1 cellular context compared by ENCODE assay signal in the genomic region with DNA sequence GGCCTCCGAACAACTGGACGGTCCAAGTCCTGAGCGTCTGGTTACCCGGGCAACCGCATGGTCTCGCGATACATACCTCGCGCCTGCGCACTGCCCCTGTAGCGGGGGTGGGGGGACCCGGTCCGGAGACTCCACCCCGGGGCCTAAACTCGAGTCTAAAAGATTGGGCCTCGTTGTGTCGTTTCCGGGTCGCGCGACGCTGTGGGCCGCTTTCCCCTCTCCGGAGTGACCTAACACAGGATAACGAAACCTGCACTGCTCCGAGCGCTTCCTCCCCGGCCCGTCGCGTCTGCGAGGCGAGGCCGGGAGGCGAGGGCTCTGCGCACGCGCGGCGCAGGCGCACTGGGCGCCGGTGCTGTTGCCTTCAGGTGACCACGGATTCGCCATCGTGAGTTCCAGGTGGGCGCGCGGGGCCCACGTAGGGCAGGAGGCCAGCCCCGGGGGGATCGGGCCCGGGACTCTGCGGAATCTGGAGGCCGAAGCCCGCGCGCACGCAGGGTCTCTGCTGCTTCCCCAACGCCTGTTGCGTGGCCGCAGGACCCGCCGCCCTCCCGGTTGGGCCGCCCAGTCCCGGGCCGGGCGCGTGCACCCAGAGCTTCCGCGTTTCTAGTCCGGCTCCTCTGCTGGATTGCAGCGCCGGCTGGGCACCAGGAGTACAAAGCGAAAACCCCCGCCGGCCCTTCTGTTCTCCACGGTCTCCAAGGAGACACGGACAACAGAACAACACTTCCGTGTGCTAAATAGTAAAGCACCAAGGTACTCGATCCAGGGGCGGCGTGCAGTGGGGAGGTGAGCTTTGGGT.
TF ChIP-seq lines count a peak whose summit lies in the region.

A gene with protein sequence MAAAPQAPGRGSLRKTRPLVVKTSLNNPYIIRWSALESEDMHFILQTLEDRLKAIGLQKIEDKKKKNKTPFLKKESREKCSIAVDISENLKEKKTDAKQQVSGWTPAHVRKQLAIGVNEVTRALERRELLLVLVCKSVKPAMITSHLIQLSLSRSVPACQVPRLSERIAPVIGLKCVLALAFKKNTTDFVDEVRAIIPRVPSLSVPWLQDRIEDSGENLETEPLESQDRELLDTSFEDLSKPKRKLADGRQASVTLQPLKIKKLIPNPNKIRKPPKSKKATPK (plus strand): TSS at position 345 of the 802 bp plus-strand sequence. CDS start 5,960 bp downstream, outside the sequence.

TF ChIP-seq in HEK293, 187 proteins besides CTCF, POLR2A, EP300 and RAD21 (continued from another document):
- TF ChIP-seq ZBTB21 (tag by site-specific recombination; IDR thresholded peaks at IDR 0.05) (no peak), ZNF335 (tag by site-specific recombination; conservative IDR thresholded peaks at IDR 0.05) (peak; percentile 94), ZNF623 (tag by site-specific recombination; IDR thresholded peaks at IDR 0.05) (no peak), KLF1 (tag by site-specific recombination; IDR thresholded peaks at IDR 0.05) (no peak), YY2 (tag by site-specific recombination; IDR thresholded peaks at IDR 0.05) (peak; percentile 72; the same call in 1 of the 2 replicates), ZNF600 (tag by site-specific recombination; IDR thresholded peaks at IDR 0.05) (peak; percentile 52; the same call in 1 of the 2 replicates), ZNF610 (tag by site-specific recombination; IDR thresholded peaks at IDR 0.05; ENCODE audit: borderline replicate concordance) (0 out of 2 replicates have a peak, but pooled peaks have one; percentile 20), ZNF426 (tag by site-specific recombination; IDR thresholded peaks at IDR 0.05) (no peak), ZNF530 (tag by site-specific recombination; IDR thresholded peaks at IDR 0.05; ENCODE audit: low read depth) (no peak), ZNF16 (tag by site-specific recombination; IDR thresholded peaks at IDR 0.05; ENCODE audit: low read depth) (no peak), YY1 (tag by site-specific recombination; IDR thresholded peaks at IDR 0.05) (peak; percentile 66), ZNF23 (tag by site-specific recombination; IDR thresholded peaks at IDR 0.05; ENCODE audit: borderline replicate concordance) (no peak), ZNF416 (tag by site-specific recombination; IDR thresholded peaks at IDR 0.05) (no peak), GLIS2 (tag by site-specific recombination; IDR thresholded peaks at IDR 0.05) (peak; percentile 54; the same call in 1 of the 2 replicates), ZBTB17 (tag by site-specific recombination; IDR thresholded peaks at IDR 0.05) (peak; percentile 52; the same call in 1 of the 2 replicates), ZEB2 (tag by site-specific recombination; IDR thresholded peaks at IDR 0.05) (peak; percentile 85; the same call in 1 of the 2 replicates), ZNF629 (tag by site-specific recombination; IDR thresholded peaks at IDR 0.05) (peak; percentile 54), ZNF37A (tag by site-specific recombination; IDR thresholded peaks at IDR 0.05) (no peak), SCRT2 (tag by site-specific recombination; IDR thresholded peaks at IDR 0.05) (peak; percentile 96), ZNF830 (tag by site-specific recombination; IDR thresholded peaks at IDR 0.05; ENCODE audit: low read depth) (no peak), ZIC2 (tag by site-specific recombination; IDR thresholded peaks at IDR 0.05) (peak; percentile 14; the same call in 1 of the 2 replicates), ZNF596 (tag by site-specific recombination; IDR thresholded peaks at IDR 0.05) (0 out of 2 replicates have a peak, but pooled peaks have one; percentile 46)
- TF ChIP-seq, protein P1, sequence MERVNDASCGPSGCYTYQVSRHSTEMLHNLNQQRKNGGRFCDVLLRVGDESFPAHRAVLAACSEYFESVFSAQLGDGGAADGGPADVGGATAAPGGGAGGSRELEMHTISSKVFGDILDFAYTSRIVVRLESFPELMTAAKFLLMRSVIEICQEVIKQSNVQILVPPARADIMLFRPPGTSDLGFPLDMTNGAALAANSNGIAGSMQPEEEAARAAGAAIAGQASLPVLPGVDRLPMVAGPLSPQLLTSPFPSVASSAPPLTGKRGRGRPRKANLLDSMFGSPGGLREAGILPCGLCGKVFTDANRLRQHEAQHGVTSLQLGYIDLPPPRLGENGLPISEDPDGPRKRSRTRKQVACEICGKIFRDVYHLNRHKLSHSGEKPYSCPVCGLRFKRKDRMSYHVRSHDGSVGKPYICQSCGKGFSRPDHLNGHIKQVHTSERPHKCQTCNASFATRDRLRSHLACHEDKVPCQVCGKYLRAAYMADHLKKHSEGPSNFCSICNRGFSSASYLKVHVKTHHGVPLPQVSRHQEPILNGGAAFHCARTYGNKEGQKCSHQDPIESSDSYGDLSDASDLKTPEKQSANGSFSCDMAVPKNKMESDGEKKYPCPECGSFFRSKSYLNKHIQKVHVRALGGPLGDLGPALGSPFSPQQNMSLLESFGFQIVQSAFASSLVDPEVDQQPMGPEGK (tag by site-specific recombination; IDR thresholded peaks at IDR 0.05): peak; percentile 93
- TF ChIP-seq, protein P2, sequence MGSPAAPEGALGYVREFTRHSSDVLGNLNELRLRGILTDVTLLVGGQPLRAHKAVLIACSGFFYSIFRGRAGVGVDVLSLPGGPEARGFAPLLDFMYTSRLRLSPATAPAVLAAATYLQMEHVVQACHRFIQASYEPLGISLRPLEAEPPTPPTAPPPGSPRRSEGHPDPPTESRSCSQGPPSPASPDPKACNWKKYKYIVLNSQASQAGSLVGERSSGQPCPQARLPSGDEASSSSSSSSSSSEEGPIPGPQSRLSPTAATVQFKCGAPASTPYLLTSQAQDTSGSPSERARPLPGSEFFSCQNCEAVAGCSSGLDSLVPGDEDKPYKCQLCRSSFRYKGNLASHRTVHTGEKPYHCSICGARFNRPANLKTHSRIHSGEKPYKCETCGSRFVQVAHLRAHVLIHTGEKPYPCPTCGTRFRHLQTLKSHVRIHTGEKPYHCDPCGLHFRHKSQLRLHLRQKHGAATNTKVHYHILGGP (tag by site-specific recombination; IDR thresholded peaks at IDR 0.05): no peak
- TF ChIP-seq, protein P3, sequence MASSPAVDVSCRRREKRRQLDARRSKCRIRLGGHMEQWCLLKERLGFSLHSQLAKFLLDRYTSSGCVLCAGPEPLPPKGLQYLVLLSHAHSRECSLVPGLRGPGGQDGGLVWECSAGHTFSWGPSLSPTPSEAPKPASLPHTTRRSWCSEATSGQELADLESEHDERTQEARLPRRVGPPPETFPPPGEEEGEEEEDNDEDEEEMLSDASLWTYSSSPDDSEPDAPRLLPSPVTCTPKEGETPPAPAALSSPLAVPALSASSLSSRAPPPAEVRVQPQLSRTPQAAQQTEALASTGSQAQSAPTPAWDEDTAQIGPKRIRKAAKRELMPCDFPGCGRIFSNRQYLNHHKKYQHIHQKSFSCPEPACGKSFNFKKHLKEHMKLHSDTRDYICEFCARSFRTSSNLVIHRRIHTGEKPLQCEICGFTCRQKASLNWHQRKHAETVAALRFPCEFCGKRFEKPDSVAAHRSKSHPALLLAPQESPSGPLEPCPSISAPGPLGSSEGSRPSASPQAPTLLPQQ (tag by site-specific recombination; IDR thresholded peaks at IDR 0.05): peak; percentile 96
- TF ChIP-seq, protein P4, sequence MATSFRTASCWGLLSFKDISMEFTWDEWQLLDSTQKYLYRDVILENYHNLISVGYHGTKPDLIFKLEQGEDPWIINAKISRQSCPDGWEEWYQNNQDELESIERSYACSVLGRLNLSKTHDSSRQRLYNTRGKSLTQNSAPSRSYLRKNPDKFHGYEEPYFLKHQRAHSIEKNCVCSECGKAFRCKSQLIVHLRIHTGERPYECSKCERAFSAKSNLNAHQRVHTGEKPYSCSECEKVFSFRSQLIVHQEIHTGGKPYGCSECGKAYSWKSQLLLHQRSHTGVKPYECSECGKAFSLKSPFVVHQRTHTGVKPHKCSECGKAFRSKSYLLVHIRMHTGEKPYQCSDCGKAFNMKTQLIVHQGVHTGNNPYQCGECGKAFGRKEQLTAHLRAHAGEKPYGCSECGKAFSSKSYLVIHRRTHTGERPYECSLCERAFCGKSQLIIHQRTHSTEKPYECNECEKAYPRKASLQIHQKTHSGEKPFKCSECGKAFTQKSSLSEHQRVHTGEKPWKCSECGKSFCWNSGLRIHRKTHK (tag by site-specific recombination; IDR thresholded peaks at IDR 0.05): no peak
- TF ChIP-seq, protein P5, sequence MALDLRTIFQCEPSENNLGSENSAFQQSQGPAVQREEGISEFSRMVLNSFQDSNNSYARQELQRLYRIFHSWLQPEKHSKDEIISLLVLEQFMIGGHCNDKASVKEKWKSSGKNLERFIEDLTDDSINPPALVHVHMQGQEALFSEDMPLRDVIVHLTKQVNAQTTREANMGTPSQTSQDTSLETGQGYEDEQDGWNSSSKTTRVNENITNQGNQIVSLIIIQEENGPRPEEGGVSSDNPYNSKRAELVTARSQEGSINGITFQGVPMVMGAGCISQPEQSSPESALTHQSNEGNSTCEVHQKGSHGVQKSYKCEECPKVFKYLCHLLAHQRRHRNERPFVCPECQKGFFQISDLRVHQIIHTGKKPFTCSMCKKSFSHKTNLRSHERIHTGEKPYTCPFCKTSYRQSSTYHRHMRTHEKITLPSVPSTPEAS (tag by site-specific recombination; IDR thresholded peaks at IDR 0.05): no peak
- TF ChIP-seq, protein P6, sequence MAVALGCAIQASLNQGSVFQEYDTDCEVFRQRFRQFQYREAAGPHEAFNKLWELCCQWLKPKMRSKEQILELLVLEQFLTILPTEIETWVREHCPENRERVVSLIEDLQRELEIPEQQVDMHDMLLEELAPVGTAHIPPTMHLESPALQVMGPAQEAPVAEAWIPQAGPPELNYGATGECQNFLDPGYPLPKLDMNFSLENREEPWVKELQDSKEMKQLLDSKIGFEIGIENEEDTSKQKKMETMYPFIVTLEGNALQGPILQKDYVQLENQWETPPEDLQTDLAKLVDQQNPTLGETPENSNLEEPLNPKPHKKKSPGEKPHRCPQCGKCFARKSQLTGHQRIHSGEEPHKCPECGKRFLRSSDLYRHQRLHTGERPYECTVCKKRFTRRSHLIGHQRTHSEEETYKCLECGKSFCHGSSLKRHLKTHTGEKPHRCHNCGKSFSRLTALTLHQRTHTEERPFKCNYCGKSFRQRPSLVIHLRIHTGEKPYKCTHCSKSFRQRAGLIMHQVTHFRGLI (tag by site-specific recombination; IDR thresholded peaks at IDR 0.05): peak; percentile 85
